Comparison of ENCODE assay signal across 9 cellular contexts in the genomic region with DNA sequence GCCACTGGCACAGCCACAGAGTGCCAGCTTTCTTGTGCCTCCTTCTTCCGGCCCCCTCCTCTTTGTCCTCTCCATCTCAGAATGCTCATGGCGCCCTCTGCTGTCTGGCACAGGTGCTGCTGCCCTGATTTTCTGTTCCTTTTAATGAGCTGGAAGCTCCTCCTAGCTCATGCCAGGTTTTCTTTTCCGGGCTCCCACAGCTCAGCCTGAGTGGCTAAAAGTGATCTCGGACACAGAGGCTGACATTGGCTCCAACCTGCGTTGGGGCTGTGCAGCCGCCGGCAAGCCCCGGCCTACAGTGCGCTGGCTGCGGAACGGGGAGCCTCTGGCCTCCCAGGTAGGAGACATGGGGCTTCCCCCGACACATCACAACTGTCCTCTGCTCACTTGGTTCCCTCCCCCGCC. TPM values are rescaled to one million over a fixed set of nuclear protein-coding genes. Genes with fewer than 3 reads are reported as not detected.
A peak's percentile ranks its signal among the peaks of the same experiment; 100 is the strongest.
DNase-seq lines count a peak whose midpoint lies in the region; ATAC-seq and TF ChIP-seq lines count a peak whose summit lies in the region.
"Had no signal": no experiment of that assay in that cellular context is flagged by ENCODE, and none has a peak within 500 bp of the region (broad histone marks: within the 10 kb centered on the region; RNA-seq: fewer than 3 reads in every experiment).

No MANE protein-coding gene starts in this region.

- ATAC-seq in RWPE2 (ENCODE audit: low read depth) (peak; percentile 59), foreskin keratinocyte (peak; percentile 47), omental fat pad (ENCODE audit: low FRiP score) (peak; percentile 54), HG03520 (IDR thresholded peaks at IDR 0.05; ENCODE audit: unreplicated experiment) (no peak)

- H3K4me3 ChIP-seq in RWPE2 (ENCODE audit: severe bottlenecking), result no peak overlapping the region
- no peak overlapping the region for H3K4me3 ChIP-seq in testis

- TF ChIP-seq CTCF in RWPE2 (IDR thresholded peaks at IDR 0.05; ENCODE audit: poor library complexity, severe bottlenecking) (peak; percentile 86), foreskin keratinocyte (conservative IDR thresholded peaks at IDR 0.05) (peak; percentile 91), omental fat pad (IDR thresholded peaks at IDR 0.05) (peak in 1 of 3 donors; percentile 60), testis (IDR thresholded peaks at IDR 0.05) (peak; percentile 71 to 85 (median 85))

- H3K4me1 ChIP-seq in RWPE2 (ENCODE audit: insufficient read depth, poor library complexity, severe bottlenecking), result no peaks in the 10 kb centered on the region
- no peaks in the 10 kb centered on the region for H3K4me1 ChIP-seq in foreskin keratinocyte
- H3K4me1 ChIP-seq in testis, result no peaks in the 10 kb centered on the region

- H3K36me3 ChIP-seq in RWPE2 (ENCODE audit: low read depth) (no peaks in the 10 kb centered on the region), testis (ENCODE audit: low read depth, missing control alignments) (no peaks in the 10 kb centered on the region)

- no peaks in the 10 kb centered on the region for H3K27me3 ChIP-seq in RWPE2 (ENCODE audit: insufficient read depth, poor library complexity, severe bottlenecking)
- peaks cover 6% of the 10 kb centered on the region for H3K27me3 ChIP-seq in foreskin keratinocyte
- no peaks in the 10 kb centered on the region for H3K27me3 ChIP-seq in testis

- DNase-seq in DMS153 treated with DMSO at 0.1 percent for 48 hours (lab: John Stamatoyannopoulos, UW; ENCODE audit: unreplicated experiment), result peak; percentile 90
- DNase-seq in M059J (ENCODE audit: low read depth), result peak; percentile 69
- DNase-seq in RWPE2 (ENCODE audit: low spot score), result no peak
- peak; percentile 45 for DNase-seq in activated effector memory CD4-positive, alpha-beta T cell treated with Interleukin-2 at 50 U/mL for 16 hours
- peak; percentile 10 to 33 for DNase-seq in foreskin keratinocyte
- peak; percentile 63 for DNase-seq in omental fat pad (ENCODE audit: low spot score)
- peak; percentile 88 for DNase-seq in testis

- H3K9me3 ChIP-seq in RWPE2 (ENCODE audit: severe bottlenecking), result no peaks in the 10 kb centered on the region
- H3K9me3 ChIP-seq in testis, result no peaks in the 10 kb centered on the region

- intact Hi-C loops in testis (cut with DNase I; ENCODE audit: low total_unique reads), result no loop called here

- WGBS in testis, 2 donors, result 29 to 45% methylated on average over 12 to 13 of the region's 13 CpGs

- H3K27ac ChIP-seq in RWPE2 (ENCODE audit: poor library complexity, severe bottlenecking), result no peak overlapping the region
- H3K27ac ChIP-seq in foreskin keratinocyte, result no peak overlapping the region
- H3K27ac ChIP-seq in testis, result no peak overlapping the region

- no peak for TF ChIP-seq POLR2A in testis (IDR thresholded peaks at IDR 0.05)

RNA-seq across cellular contexts. Expression of a gene that starts 18.7 kb away (rescaled TPM):
- not detected in 2 replicates for total RNA-seq in M059J (2014; rRNA removed; shearing (Covaris generic))
- not detected in 2 replicates for total RNA-seq in foreskin keratinocyte
- not detected in 2 replicates for polyA plus RNA-seq in foreskin keratinocyte
- total RNA-seq in omental fat pad, result under 1 TPM in 1 of 4 donors, not detected in 3; 0.47 TPM
- total RNA-seq in testis, result 10 to 100 TPM; 16.4 to 17.2 TPM
- polyA plus RNA-seq in testis (ENCODE audit: insufficient read depth, low read depth, low replicate concordance), result 31.9 TPM
- total RNA-seq: activated CD8-positive, alpha-beta memory T cell treated with anti-CD3 and anti-CD28 coated beads for 36 hours had no signal

RNA-seq across cellular contexts. Expression of a gene that starts 22.6 kb away (rescaled TPM):
- 0.22 TPM in 2 replicates for total RNA-seq in M059J (2014; rRNA removed; shearing (Covaris generic))
- total RNA-seq in foreskin keratinocyte (1.5 and 2.0 TPM in 2 replicates), omental fat pad (1 to 10 TPM; 1.6 to 3.2 (median 2.3) TPM), testis (1 to 10 TPM; 5.7 to 5.9 TPM)
- polyA plus RNA-seq in foreskin keratinocyte (2.1 and 2.6 TPM in 2 replicates), testis (ENCODE audit: insufficient read depth, low read depth, low replicate concordance) (6.8 TPM)

Comparison
In these comparisons a context has a peak if more than half of its experiments do, and no peak if none do; other contexts are left out.
1. RNA of a gene that starts 18.7 kb away (total RNA-seq): 16.4 to 17.2 TPM in testis; 0.47 TPM in omental fat pad, not detected in M059J and not detected in foreskin keratinocyte; every median in the first group is over 10 times any median in the second.